ENCODE assay signal across 27 cellular contexts in the genomic region with DNA sequence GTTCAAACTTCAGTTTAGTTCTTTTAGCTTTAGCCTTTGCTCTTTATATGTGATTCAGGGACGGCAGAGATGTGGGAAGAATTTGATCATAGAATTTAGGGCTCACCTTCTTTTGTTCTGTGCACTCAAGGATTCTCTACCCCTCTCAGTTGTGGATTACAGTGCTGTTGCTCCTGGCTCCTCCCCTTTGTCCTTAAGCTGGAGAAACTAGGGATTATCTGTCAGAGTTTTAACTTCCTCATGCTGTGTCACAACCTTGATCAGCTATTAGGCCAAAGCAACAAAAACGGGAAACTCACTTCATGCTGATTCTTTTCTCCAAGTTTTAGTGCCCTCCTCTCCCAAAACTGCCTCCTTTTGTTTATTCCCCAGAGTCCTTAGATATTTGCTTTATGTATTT. TPM values are rescaled to one million over a fixed set of nuclear protein-coding genes. Genes with fewer than 3 reads are reported as not detected.
DNase-seq lines count a peak whose midpoint lies in the region; ATAC-seq and TF ChIP-seq lines count a peak whose summit lies in the region.
"Had no signal": no experiment of that assay in that cellular context is flagged by ENCODE, and none has a peak within 500 bp of the region (broad histone marks: within the 10 kb centered on the region; RNA-seq: fewer than 3 reads in every experiment).

No MANE protein-coding gene starts in this region.

- H3K4me2 ChIP-seq in GM23338: no peak overlapping the region

- no peak overlapping the region for H3K4me3 Mint-ChIP-seq in GM23338
- H3K4me3 Mint-ChIP-seq: CD14-positive monocyte; CD8-positive, alpha-beta memory T cell had no signal

- H3K36me3 Mint-ChIP-seq in GM23338 (ENCODE audit: low read depth): no peaks in the 10 kb centered on the region; the same call in 1 of the 3 replicates
- H3K36me3 Mint-ChIP-seq: CD14-positive monocyte; CD8-positive, alpha-beta memory T cell had no signal

- peaks cover 4% of the 10 kb centered on the region; the same call in 1 of the 2 replicates for H3K79me2 ChIP-seq in GM23338 (replicated peaks; ENCODE audit: insufficient read depth)

- H3K36me3 ChIP-seq in GM23338 (ENCODE audit: insufficient read depth): no peaks in the 10 kb centered on the region
- H3K36me3 ChIP-seq: BE2C had no signal

- H3K4me1 ChIP-seq in GM23338 (ENCODE audit: insufficient read depth) (no peaks in the 10 kb centered on the region), foreskin keratinocyte (peaks cover 6% of the 10 kb centered on the region)
- H3K4me1 ChIP-seq: BE2C had no signal

- H3K27me3 Mint-ChIP-seq in GM23338 (ENCODE audit: insufficient read depth, low read depth, poor library complexity): peaks cover 2% of the 10 kb centered on the region

- H3K27ac ChIP-seq in GM23338 (ENCODE audit: low read depth) (no peak overlapping the region), VCaP (0 out of 2 replicates have a peak overlapping the region, but pooled peaks have one; percentile 18), foreskin keratinocyte (no peak overlapping the region)

- ATAC-seq in GM23338 (peak; percentile 40; the same call in 2 of the 3 replicates), foreskin keratinocyte (no peak)
- ATAC-seq: GM12878 had no signal

- no peak overlapping the region for H2AFZ ChIP-seq in GM23338

- H3F3A ChIP-seq in GM23338 (replicated peaks; ENCODE audit: low read depth): no peaks in the 10 kb centered on the region

- H3K27ac Mint-ChIP-seq in GM23338: no peak overlapping the region
- H3K27ac Mint-ChIP-seq: CD14-positive monocyte had no signal

- H3K9me3 Mint-ChIP-seq in GM23338: no peaks in the 10 kb centered on the region; the same call in 2 of the 3 replicates

- no peaks in the 10 kb centered on the region for H3K9me2 ChIP-seq in GM23338 (ENCODE audit: insufficient read depth)

- no peak for TF ChIP-seq CTCF in GM23338 (conservative IDR thresholded peaks at IDR 0.05; ENCODE audit: low read depth in 2 of 2)
- no peak for TF ChIP-seq CTCF in VCaP (conservative IDR thresholded peaks at IDR 0.05)
- no peak for TF ChIP-seq CTCF in foreskin keratinocyte (conservative IDR thresholded peaks at IDR 0.05)

- no peak overlapping the region for H3K4me3 ChIP-seq in GM23338
- H3K4me3 ChIP-seq: GM12878 had no signal

- H3K27me3 ChIP-seq in GM23338 (ENCODE audit: insufficient read depth): no peaks in the 10 kb centered on the region
- H3K27me3 ChIP-seq in foreskin keratinocyte: no peaks in the 10 kb centered on the region
- H3K27me3 ChIP-seq: BE2C had no signal

- DNase-seq in GM23338 (ENCODE audit: low spot score): peak; percentile 41
- DNase-seq in MV-4-11 (lab: John Stamatoyannopoulos, UW): peak; percentile 79
- DNase-seq in iPS-NIHi7 (ENCODE audit: extremely low spot score): peak; percentile 28
- no peak for DNase-seq in foreskin keratinocyte
- DNase-seq in NCI-H2081 (lab: John Stamatoyannopoulos, UW): no peak
- no peak for DNase-seq in iPS-NIHi11 (ENCODE audit: low spot score)
- no peak for DNase-seq in SHP77 treated with DMSO at 0.1 percent for 48 hours (lab: John Stamatoyannopoulos, UW)
- DNase-seq: ACHN; BE2C; CD8-positive, alpha-beta memory T cell; DMS 273 treated with DMSO at 0.1 percent for 48 hours; DMS79; EL; GDM1; NCI-H1048; NCI-H1417; NCI-H1694; NCI-H2029 treated with DMSO at 0.1 percent for 48 hours; NCI-H2171 treated with DMSO at 0.1 percent for 48 hours; NCI-H345; NCI-H510A treated with DMSO at 0.1 percent for 48 hours; Right ventricle myocardium superior; RPMI8226 had no signal

- H3K4me1 Mint-ChIP-seq in GM23338: peaks cover 4% of the 10 kb centered on the region; the same call in 2 of the 3 replicates
- H3K4me1 Mint-ChIP-seq: CD14-positive monocyte; CD8-positive, alpha-beta memory T cell had no signal

- H4K20me1 ChIP-seq in GM23338 (replicated peaks; ENCODE audit: insufficient read depth): no peaks in the 10 kb centered on the region

TF ChIP-seq in GM23338, 12 proteins besides CTCF, POLR2A, EP300 and RAD21 (continues in another document):
- TF ChIP-seq, protein P1, sequence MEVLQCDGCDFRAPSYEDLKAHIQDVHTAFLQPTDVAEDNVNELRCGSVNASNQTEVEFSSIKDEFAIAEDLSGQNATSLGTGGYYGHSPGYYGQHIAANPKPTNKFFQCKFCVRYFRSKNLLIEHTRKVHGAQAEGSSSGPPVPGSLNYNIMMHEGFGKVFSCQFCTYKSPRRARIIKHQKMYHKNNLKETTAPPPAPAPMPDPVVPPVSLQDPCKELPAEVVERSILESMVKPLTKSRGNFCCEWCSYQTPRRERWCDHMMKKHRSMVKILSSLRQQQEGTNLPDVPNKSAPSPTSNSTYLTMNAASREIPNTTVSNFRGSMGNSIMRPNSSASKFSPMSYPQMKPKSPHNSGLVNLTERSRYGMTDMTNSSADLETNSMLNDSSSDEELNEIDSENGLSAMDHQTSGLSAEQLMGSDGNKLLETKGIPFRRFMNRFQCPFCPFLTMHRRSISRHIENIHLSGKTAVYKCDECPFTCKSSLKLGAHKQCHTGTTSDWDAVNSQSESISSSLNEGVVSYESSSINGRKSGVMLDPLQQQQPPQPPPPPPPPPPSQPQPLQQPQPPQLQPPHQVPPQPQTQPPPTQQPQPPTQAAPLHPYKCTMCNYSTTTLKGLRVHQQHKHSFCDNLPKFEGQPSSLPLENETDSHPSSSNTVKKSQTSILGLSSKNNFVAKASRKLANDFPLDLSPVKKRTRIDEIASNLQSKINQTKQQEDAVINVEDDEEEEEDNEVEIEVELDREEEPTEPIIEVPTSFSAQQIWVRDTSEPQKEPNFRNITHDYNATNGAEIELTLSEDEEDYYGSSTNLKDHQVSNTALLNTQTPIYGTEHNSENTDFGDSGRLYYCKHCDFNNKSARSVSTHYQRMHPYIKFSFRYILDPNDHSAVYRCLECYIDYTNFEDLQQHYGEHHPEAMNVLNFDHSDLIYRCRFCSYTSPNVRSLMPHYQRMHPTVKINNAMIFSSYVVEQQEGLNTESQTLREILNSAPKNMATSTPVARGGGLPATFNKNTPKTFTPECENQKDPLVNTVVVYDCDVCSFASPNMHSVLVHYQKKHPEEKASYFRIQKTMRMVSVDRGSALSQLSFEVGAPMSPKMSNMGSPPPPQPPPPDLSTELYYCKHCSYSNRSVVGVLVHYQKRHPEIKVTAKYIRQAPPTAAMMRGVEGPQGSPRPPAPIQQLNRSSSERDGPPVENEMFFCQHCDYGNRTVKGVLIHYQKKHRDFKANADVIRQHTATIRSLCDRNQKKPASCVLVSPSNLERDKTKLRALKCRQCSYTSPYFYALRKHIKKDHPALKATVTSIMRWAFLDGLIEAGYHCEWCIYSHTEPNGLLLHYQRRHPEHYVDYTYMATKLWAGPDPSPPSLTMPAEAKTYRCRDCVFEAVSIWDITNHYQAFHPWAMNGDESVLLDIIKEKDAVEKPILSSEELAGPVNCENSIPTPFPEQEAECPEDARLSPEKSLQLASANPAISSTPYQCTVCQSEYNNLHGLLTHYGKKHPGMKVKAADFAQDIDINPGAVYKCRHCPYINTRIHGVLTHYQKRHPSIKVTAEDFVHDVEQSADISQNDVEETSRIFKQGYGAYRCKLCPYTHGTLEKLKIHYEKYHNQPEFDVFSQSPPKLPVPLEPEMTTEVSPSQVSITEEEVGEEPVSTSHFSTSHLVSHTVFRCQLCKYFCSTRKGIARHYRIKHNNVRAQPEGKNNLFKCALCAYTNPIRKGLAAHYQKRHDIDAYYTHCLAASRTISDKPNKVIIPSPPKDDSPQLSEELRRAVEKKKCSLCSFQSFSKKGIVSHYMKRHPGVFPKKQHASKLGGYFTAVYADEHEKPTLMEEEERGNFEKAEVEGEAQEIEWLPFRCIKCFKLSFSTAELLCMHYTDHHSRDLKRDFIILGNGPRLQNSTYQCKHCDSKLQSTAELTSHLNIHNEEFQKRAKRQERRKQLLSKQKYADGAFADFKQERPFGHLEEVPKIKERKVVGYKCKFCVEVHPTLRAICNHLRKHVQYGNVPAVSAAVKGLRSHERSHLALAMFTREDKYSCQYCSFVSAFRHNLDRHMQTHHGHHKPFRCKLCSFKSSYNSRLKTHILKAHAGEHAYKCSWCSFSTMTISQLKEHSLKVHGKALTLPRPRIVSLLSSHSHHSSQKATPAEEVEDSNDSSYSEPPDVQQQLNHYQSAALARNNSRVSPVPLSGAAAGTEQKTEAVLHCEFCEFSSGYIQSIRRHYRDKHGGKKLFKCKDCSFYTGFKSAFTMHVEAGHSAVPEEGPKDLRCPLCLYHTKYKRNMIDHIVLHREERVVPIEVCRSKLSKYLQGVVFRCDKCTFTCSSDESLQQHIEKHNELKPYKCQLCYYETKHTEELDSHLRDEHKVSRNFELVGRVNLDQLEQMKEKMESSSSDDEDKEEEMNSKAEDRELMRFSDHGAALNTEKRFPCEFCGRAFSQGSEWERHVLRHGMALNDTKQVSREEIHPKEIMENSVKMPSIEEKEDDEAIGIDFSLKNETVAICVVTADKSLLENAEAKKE (CRISPR knock-in tag; IDR thresholded peaks at IDR 0.05): no peak
- TF ChIP-seq STAT1 (IDR thresholded peaks at IDR 0.05; ENCODE audit: unreplicated experiment) (no peak), NANOG (IDR thresholded peaks at IDR 0.05; ENCODE audit: borderline replicate concordance) (no peak), JUNB (IDR thresholded peaks at IDR 0.05; ENCODE audit: unreplicated experiment) (no peak), EZH2phosphoT487 (IDR thresholded peaks at IDR 0.05; ENCODE audit: unreplicated experiment) (no peak), CREB1 (CRISPR knock-in tag; IDR thresholded peaks at IDR 0.05; ENCODE audit: low read depth) (no peak), POLR2AphosphoS5 (IDR thresholded peaks at IDR 0.05; ENCODE audit: low read depth) (no peak), ZNF331 (CRISPR knock-in tag; IDR thresholded peaks at IDR 0.05; ENCODE audit: low read depth) (no peak), EZH2 (IDR thresholded peaks at IDR 0.05; ENCODE audit: low read depth, unreplicated experiment) (no peak), ZNF114 (CRISPR knock-in tag; IDR thresholded peaks at IDR 0.05) (no peak)
- TF ChIP-seq, protein P2, sequence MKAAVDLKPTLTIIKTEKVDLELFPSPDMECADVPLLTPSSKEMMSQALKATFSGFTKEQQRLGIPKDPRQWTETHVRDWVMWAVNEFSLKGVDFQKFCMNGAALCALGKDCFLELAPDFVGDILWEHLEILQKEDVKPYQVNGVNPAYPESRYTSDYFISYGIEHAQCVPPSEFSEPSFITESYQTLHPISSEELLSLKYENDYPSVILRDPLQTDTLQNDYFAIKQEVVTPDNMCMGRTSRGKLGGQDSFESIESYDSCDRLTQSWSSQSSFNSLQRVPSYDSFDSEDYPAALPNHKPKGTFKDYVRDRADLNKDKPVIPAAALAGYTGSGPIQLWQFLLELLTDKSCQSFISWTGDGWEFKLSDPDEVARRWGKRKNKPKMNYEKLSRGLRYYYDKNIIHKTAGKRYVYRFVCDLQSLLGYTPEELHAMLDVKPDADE (IDR thresholded peaks at IDR 0.05): no peak

RNA-seq across cellular contexts. Expression of gene PCDHAC2, which starts 13.0 kb away (rescaled TPM):
- 11.8 and 13.1 TPM in 2 replicates for total RNA-seq in GM23338 (2014; rRNA removed; shearing (Covaris generic))
- polyA plus RNA-seq in GM23338 (2016; fragmentation: Nextera tagmentation; extraction: Ambion mirVana) (0.54 and 1.8 TPM in 2 replicates), foreskin keratinocyte (0.44 and 0.58 TPM in 2 replicates)
- total RNA-seq in foreskin keratinocyte: 3.4 and 4.6 TPM in 2 replicates
- total RNA-seq: CD8-positive, alpha-beta memory T cell had no signal
- polyA plus RNA-seq: CD14-positive monocyte; CD8-positive, alpha-beta memory T cell; GM12878 had no signal

RNA-seq across cellular contexts. Expression of gene PCDHAC1, which starts 27.1 kb away (rescaled TPM):
- 9.9 and 12.1 TPM in 2 replicates for total RNA-seq in GM23338 (2014; rRNA removed; shearing (Covaris generic))
- polyA plus RNA-seq in GM23338 (2016; fragmentation: Nextera tagmentation; extraction: Ambion mirVana) (0.50 and 0.53 TPM in 2 replicates), foreskin keratinocyte (0.09 TPM in 1 of 2 replicates, not detected in the other)
- 0.11 and 0.31 TPM in 2 replicates for total RNA-seq in foreskin keratinocyte
- total RNA-seq: CD8-positive, alpha-beta memory T cell; GM12878; HT-29 had no signal
- polyA plus RNA-seq: CD14-positive monocyte; CD8-positive, alpha-beta memory T cell; GM12878 had no signal

Comparison
In these comparisons a context has a peak if more than half of its experiments do, and no peak if none do; other contexts are left out.
1. DNase-seq: peak in GM23338 (single experiment), MV-4-11 (single experiment) and iPS-NIHi7 (single experiment); none in foreskin keratinocyte (0 of 2), NCI-H2081 (0 of 2), iPS-NIHi11 (single experiment) and SHP77 treated with DMSO at 0.1 percent for 48 hours (single experiment).